Comparison of ENCODE assay signal across 8 cellular contexts in genomic region chr3:186566772-186567071, GRCh38. TPM values are rescaled to one million over a fixed set of nuclear protein-coding genes. Genes with fewer than 3 reads are reported as not detected.
DNase-seq lines count a peak whose midpoint lies in the region; ATAC-seq and TF ChIP-seq lines count a peak whose summit lies in the region.

No MANE protein-coding gene starts in this region.

- no peaks in the 10 kb centered on the region for H3K9me3 Mint-ChIP-seq in effector memory CD8-positive, alpha-beta T cell

- no peak for ATAC-seq in effector memory CD8-positive, alpha-beta T cell (replicated peaks)

- H3K9me3 ChIP-seq in neutrophil, result no peaks in the 10 kb centered on the region

- no peaks in the 10 kb centered on the region for H3K27me3 Mint-ChIP-seq in effector memory CD8-positive, alpha-beta T cell

- peaks cover 33% of the 10 kb centered on the region in 2 experiments for H3K4me1 ChIP-seq in neutrophil (ENCODE audit: control insufficient read depth in 1 of 2, insufficient read depth in 1 of 2, low read depth in 1 of 2, low read length in 1 of 2)

- peak overlapping the region; percentile 90 to 91 for H3K4me3 Mint-ChIP-seq in effector memory CD8-positive, alpha-beta T cell

- H3K36me3 ChIP-seq in neutrophil, result no peaks in the 10 kb centered on the region

- H3K27ac ChIP-seq in neutrophil, result peak overlapping the region; percentile 81

- H3K36me3 Mint-ChIP-seq in effector memory CD8-positive, alpha-beta T cell (ENCODE audit: insufficient read depth), result peaks cover 32% of the 10 kb centered on the region

- TF ChIP-seq CTCF in GM12875 (IDR thresholded peaks at IDR 0.05; ENCODE audit: borderline replicate concordance, insufficient read depth, low read depth, low read length) (no peak), neutrophil (IDR thresholded peaks at IDR 0.05) (no peak)

- no peaks in the 10 kb centered on the region for H3K27me3 ChIP-seq in neutrophil

- DNase-seq in NAMALWA (ENCODE audit: low spot score) (peak; percentile 64), kidney glomerular epithelial cell (lab: John Stamatoyannopoulos, UW) (no peak), cerebellum (ENCODE audit: low spot score) (no peak), DMS79 (lab: John Stamatoyannopoulos, UW) (no peak), SW480 (ENCODE audit: low spot score) (no peak)
- no peak for DNase-seq in effector memory CD8-positive, alpha-beta T cell

- H3K4me1 Mint-ChIP-seq in effector memory CD8-positive, alpha-beta T cell (ENCODE audit: low read depth in 2 of 2), result peaks cover 30 to 58% of the 10 kb centered on the region in 2 donors

- H3K27ac Mint-ChIP-seq in effector memory CD8-positive, alpha-beta T cell, result peak overlapping the region; percentile 94

- peak overlapping the region; percentile 100 for H3K4me3 ChIP-seq in GM12875 (ENCODE audit: low read depth, low read length)
- peak overlapping the region; percentile 87 to 91 for H3K4me3 ChIP-seq in neutrophil (ENCODE audit: low read depth in 1 of 2, low read length in 1 of 2)

RNA-seq across cellular contexts. Expression of gene TBCCD1, which starts 0.4 kb away (rescaled TPM):
- total RNA-seq in cerebellum, result 24.4 TPM

RNA-seq across cellular contexts. Expression of gene DNAJB11, which starts 3.8 kb away (rescaled TPM):
- 30.1 TPM for total RNA-seq in cerebellum

RNA-seq across cellular contexts. Expression of gene CRYGS, which starts 22.5 kb away (rescaled TPM):
- total RNA-seq in cerebellum, result 3.5 TPM

RNA-seq across cellular contexts. Expression of gene AHSG, which starts 46.1 kb away (rescaled TPM):
- total RNA-seq in cerebellum, result 0.27 TPM
